Comparison of ENCODE assay signal across 26 cellular contexts in the genomic region with DNA sequence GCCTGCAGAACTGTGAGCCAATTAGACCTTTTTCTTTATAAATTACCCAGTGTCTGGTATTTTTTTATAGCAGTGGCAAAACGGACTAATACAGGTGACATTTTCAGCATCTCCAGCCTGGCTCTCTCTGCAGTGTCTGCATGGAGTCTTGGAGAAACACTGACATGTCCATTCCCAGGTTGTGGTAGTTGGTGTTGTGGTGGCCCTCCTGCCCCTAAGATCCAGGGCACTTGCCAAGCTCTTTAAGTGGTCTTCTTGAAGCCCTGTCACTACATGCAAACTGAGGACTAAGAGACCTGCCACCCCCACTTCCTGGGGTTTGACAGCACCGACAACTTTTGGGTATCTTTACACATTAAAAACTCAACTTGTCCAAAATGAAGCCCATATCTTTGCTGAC.
"Had no signal": no experiment of that assay in that cellular context is flagged by ENCODE, and none has a peak within 500 bp of the region (broad histone marks: within the 10 kb centered on the region; RNA-seq: fewer than 3 reads in every experiment).

No MANE protein-coding gene starts in this region.

- H3K4me3 ChIP-seq: gastrocnemius medialis, heart left ventricle, hepatocyte, prostate gland, sigmoid colon, testis, tibial artery had no signal

- H3K4me1 ChIP-seq: gastrocnemius medialis, heart left ventricle, prostate gland, sigmoid colon, testis, tibial artery had no signal

- DNase-seq: cortex of kidney; effector memory CD8-positive, alpha-beta T cell; foreskin fibroblast; gastrocnemius medialis; heart left ventricle; kidney; mammary epithelial cell; mesendoderm; naive B cell; right cardiac atrium; sigmoid colon; stimulated activated CD4-positive, alpha-beta T cell treated with anti-CD3 and anti-CD28 coated beads, Interleukin-2, amount 100 ng/mL, for 24 hours; stimulated activated CD4-positive, alpha-beta T cell treated with anti-CD3 and anti-CD28 coated beads, Interleukin-4, amount 100 ng/mL, for 24 hours; stimulated activated naive CD4-positive, alpha-beta T cell treated with Interleukin-2 at 50 U/mL for 16 hours; substantia nigra; testis; tibial artery had no signal

- H3K4me3 Mint-ChIP-seq: central memory CD8-positive, alpha-beta T cell; effector memory CD8-positive, alpha-beta T cell; naive B cell; natural killer cell treated with Interleukin-12 subunit alpha and Interleukin-12 subunit beta and Interleukin-15 and Interleukin-18, amount 100 ng/mL, for 72 hours; neural crest cell; stimulated activated effector memory CD8-positive, alpha-beta T cell treated with anti-CD3 and anti-CD28 coated beads, Interleukin-12 subunit alpha, Interleukin-12 subunit beta, amount 100 ng/mL, for 72 hours; type B pancreatic cell had no signal

- H2AFZ ChIP-seq: hepatocyte had no signal

- H3K4me2 ChIP-seq: hepatocyte had no signal

- ATAC-seq: effector memory CD8-positive, alpha-beta T cell; gastrocnemius medialis; heart left ventricle; left lobe of liver; natural killer cell treated with Interleukin-12 subunit alpha and Interleukin-12 subunit beta and Interleukin-15 and Interleukin-18, amount 100 ng/mL, for 72 hours; right cardiac atrium; stimulated activated effector memory CD8-positive, alpha-beta T cell treated with anti-CD3 and anti-CD28 coated beads, Interleukin-12 subunit alpha, Interleukin-12 subunit beta, amount 100 ng/mL, for 72 hours had no signal

- H3K9me3 Mint-ChIP-seq: natural killer cell treated with Interleukin-12 subunit alpha and Interleukin-12 subunit beta and Interleukin-15 and Interleukin-18, amount 100 ng/mL, for 72 hours; type B pancreatic cell had no signal

- H3K27ac Mint-ChIP-seq: effector memory CD8-positive, alpha-beta T cell; naive B cell; natural killer cell treated with Interleukin-12 subunit alpha and Interleukin-12 subunit beta and Interleukin-15 and Interleukin-18, amount 100 ng/mL, for 72 hours; stimulated activated effector memory CD8-positive, alpha-beta T cell treated with anti-CD3 and anti-CD28 coated beads, Interleukin-12 subunit alpha, Interleukin-12 subunit beta, amount 100 ng/mL, for 72 hours; type B pancreatic cell had no signal

- H3K9me3 ChIP-seq: gastrocnemius medialis, neutrophil, prostate gland, testis, tibial artery had no signal

- H3K79me2 ChIP-seq: hepatocyte had no signal

- H3K36me3 Mint-ChIP-seq: natural killer cell treated with Interleukin-12 subunit alpha and Interleukin-12 subunit beta and Interleukin-15 and Interleukin-18, amount 100 ng/mL, for 72 hours; stimulated activated effector memory CD8-positive, alpha-beta T cell treated with anti-CD3 and anti-CD28 coated beads, Interleukin-12 subunit alpha, Interleukin-12 subunit beta, amount 100 ng/mL, for 72 hours; type B pancreatic cell had no signal

- H3K36me3 ChIP-seq: gastrocnemius medialis, heart left ventricle, neutrophil, prostate gland, sigmoid colon, tibial artery had no signal

- H3K27ac ChIP-seq: gastrocnemius medialis, heart left ventricle, hepatocyte, neutrophil, prostate gland, sigmoid colon, testis, tibial artery had no signal

- H3K27me3 ChIP-seq: gastrocnemius medialis, hepatocyte, neutrophil, sigmoid colon, testis had no signal

- H3K4me1 Mint-ChIP-seq: central memory CD8-positive, alpha-beta T cell; naive B cell; neural crest cell had no signal
